In genomic region chr15:99719096-99719541, GRCh38 we compare ENCODE assay signal across 10 cellular contexts. TPM values are rescaled to one million over a fixed set of nuclear protein-coding genes. Genes with fewer than 3 reads are reported as not detected.
DNase-seq lines count a peak whose midpoint lies in the region; ATAC-seq, FAIRE-seq and TF ChIP-seq lines count a peak whose summit lies in the region.
"Had no signal": no experiment of that assay in that cellular context is flagged by ENCODE, and none has a peak within 500 bp of the region (broad histone marks: within the 10 kb centered on the region; RNA-seq: fewer than 3 reads in every experiment).

No MANE protein-coding gene starts in this region.

- CTCF ChIA-PET in IMR-90 (lab: Yijun Ruan, JAX), result interaction anchor here (0.5 to 0.8 kb wide), 2 partner anchors 15 to 959 kb away, joined by 3 to 6 read pairs; no protein-coding TSS in a partner anchor

- intact Hi-C loops in IMR-90 (cut with micrococcal nuclease), result no loop called here
- intact Hi-C loops in activated T-helper 1 cell treated with anti-CD3 and anti-CD28 coated beads, Interleukin-12 subunit alpha, Interleukin-12 subunit beta, Interleukin-2, Interleukin-4 antibody, amounts not matched to agents 30 ng/mL and 10 ng/mL and 1 ng/mL, durations not matched to agents 14 hours and 24 hours and 36 hours (cut with micrococcal nuclease), result loop anchor here (1.0 kb wide), 1 partner anchor 12 kb away; no protein-coding TSS in a partner anchor

- no peak overlapping the region for H2BK5ac ChIP-seq in IMR-90 (ENCODE audit: low read depth, low read length, poor library complexity, severe bottlenecking)

- POLR2A ChIA-PET in IMR-90 (lab: Charles Lee; ENCODE audit: unreplicated experiment), result no interaction called here

- H3K9me3 ChIP-seq in IMR-90 (ENCODE audit: control insufficient read depth, insufficient read depth, low read length) (no peaks in the 10 kb centered on the region), WERI-Rb-1 (ENCODE audit: severe bottlenecking) (no peaks in the 10 kb centered on the region), gastroesophageal sphincter (no peaks in the 10 kb centered on the region)
- H3K9me3 ChIP-seq: spleen had no signal

- no peak overlapping the region for H4K91ac ChIP-seq in IMR-90 (ENCODE audit: insufficient read depth, low read depth, low read length)

- WGBS in IMR-90 (ENCODE audit: extremely low coverage in 2 of 2, insufficient read length in 1 of 2), 2 experiments, result no CpG with 5 or more reads among the region's 5 CpGs
- 75 to 100% methylated on average over 4 to 5 of the region's 5 CpGs for WGBS in gastroesophageal sphincter (ENCODE audit: low coverage in 1 of 2), 2 donors

- no peak overlapping the region for H3K4me3 Mint-ChIP-seq in activated T-helper 1 cell treated with anti-CD3 and anti-CD28 coated beads, Interleukin-12 subunit alpha, Interleukin-12 subunit beta, Interleukin-2, Interleukin-4 antibody, amounts not matched to agents 30 ng/mL and 10 ng/mL and 1 ng/mL, durations not matched to agents 14 hours and 24 hours and 36 hours
- H3K4me3 Mint-ChIP-seq: brain had no signal

- TF ChIP-seq EP300 in gastroesophageal sphincter (IDR thresholded peaks at IDR 0.05), result no peak

- H3K4me2 ChIP-seq in IMR-90 (ENCODE audit: low read depth, low read length), result no peak overlapping the region; the same call in 1 of the 2 replicates

- no peak overlapping the region for H2BK120ac ChIP-seq in IMR-90 (ENCODE audit: low read depth, low read length)

- no peak overlapping the region for H4K5ac ChIP-seq in IMR-90 (ENCODE audit: low read depth, low read length)

- no TSS peak for BruUV-seq in IMR-90 (replicated peaks; lab: Mats Ljungman, UMichigan)

- H2AK9ac ChIP-seq in IMR-90 (replicated peaks; ENCODE audit: low read depth, low read length, poor library complexity), result no peak overlapping the region

- in situ Hi-C loops in IMR-90 (cut with MboI; ENCODE audit: low sequenced_read_pairs), result no loop called here

- no peak overlapping the region for H2BK20ac ChIP-seq in IMR-90 (ENCODE audit: low read depth, low read length)

- DNase-seq in GM12892 (ENCODE audit: insufficient read length) (peak; percentile 40), IMR-90 (peak; percentile 87), fibroblast of pulmonary artery (ENCODE audit: low read depth) (peak; percentile 53), WERI-Rb-1 (no peak), NCI-H1694 treated with DMSO at 0.1 percent for 48 hours (lab: John Stamatoyannopoulos, UW) (no peak)
- no peak for DNase-seq in activated T-helper 1 cell treated with anti-CD3 and anti-CD28 coated beads, Interleukin-12 subunit alpha, Interleukin-12 subunit beta, Interleukin-2, Interleukin-4 antibody, amounts not matched to agents 30 ng/mL and 10 ng/mL and 1 ng/mL, durations not matched to agents 14 hours and 24 hours and 36 hours (ENCODE audit: low spot score)
- DNase-seq: spleen had no signal

- no peak overlapping the region for H3K27ac Mint-ChIP-seq in activated T-helper 1 cell treated with anti-CD3 and anti-CD28 coated beads, Interleukin-12 subunit alpha, Interleukin-12 subunit beta, Interleukin-2, Interleukin-4 antibody, amounts not matched to agents 30 ng/mL and 10 ng/mL and 1 ng/mL, durations not matched to agents 14 hours and 24 hours and 36 hours

- TF ChIP-seq POLR2A in GM12892 (IDR thresholded peaks at IDR 0.05; ENCODE audit: low read depth, low read length) (no peak), IMR-90 (IDR thresholded peaks at IDR 0.05; ENCODE audit: low read depth, low read length) (no peak), gastroesophageal sphincter (IDR thresholded peaks at IDR 0.05) (no peak)

- no peaks in the 10 kb centered on the region; the same call in 1 of the 2 replicates for H4K20me1 ChIP-seq in IMR-90 (ENCODE audit: insufficient read depth, low read length)

- H3K18ac ChIP-seq in IMR-90 (ENCODE audit: low read depth, low read length), result no peak overlapping the region

- H2AK5ac ChIP-seq in IMR-90 (ENCODE audit: low read depth, low read length), result no peak overlapping the region

- no peak overlapping the region for H3K56ac ChIP-seq in IMR-90 (ENCODE audit: extremely low read depth, insufficient read depth, low read length)

- no peak overlapping the region for H2BK15ac ChIP-seq in IMR-90 (ENCODE audit: low read depth, low read length)

- dilution Hi-C loops in IMR-90 (cut with HindIII; ENCODE audit: low sequenced_read_pairs, unreplicated experiment), result no loop called here

- peaks cover 2% of the 10 kb centered on the region; the same call in 1 of the 2 replicates for H3K9me1 ChIP-seq in IMR-90 (ENCODE audit: insufficient read depth, low read length)

- H2AFZ ChIP-seq in IMR-90 (replicated peaks; ENCODE audit: low read length, poor library complexity), result no peak overlapping the region

- H3K27me3 ChIP-seq in IMR-90 (ENCODE audit: control insufficient read depth, insufficient read depth, low read length), result no peaks in the 10 kb centered on the region
- no peaks in the 10 kb centered on the region for H3K27me3 ChIP-seq in WERI-Rb-1 (ENCODE audit: insufficient read depth, low read depth, severe bottlenecking)
- no peaks in the 10 kb centered on the region for H3K27me3 ChIP-seq in gastroesophageal sphincter
- H3K27me3 ChIP-seq: spleen had no signal

- TF ChIP-seq CTCF in IMR-90 (conservative IDR thresholded peaks at IDR 0.05; ENCODE audit: low read depth, low read length) (no peak), fibroblast of pulmonary artery (IDR thresholded peaks at IDR 0.05; ENCODE audit: low read length, missing control alignments) (no peak), WERI-Rb-1 (IDR thresholded peaks at IDR 0.05; ENCODE audit: low read depth, low read length) (no peak), gastroesophageal sphincter (IDR thresholded peaks at IDR 0.05) (no peak)

- FAIRE-seq in GM12892 (lab: Jason Lieb, UNC), result peak; percentile 14

- H3K4me1 Mint-ChIP-seq in activated T-helper 1 cell treated with anti-CD3 and anti-CD28 coated beads, Interleukin-12 subunit alpha, Interleukin-12 subunit beta, Interleukin-2, Interleukin-4 antibody, amounts not matched to agents 30 ng/mL and 10 ng/mL and 1 ng/mL, durations not matched to agents 14 hours and 24 hours and 36 hours (ENCODE audit: low read depth), result peaks cover 33% of the 10 kb centered on the region

- no peaks in the 10 kb centered on the region for H3K9me3 Mint-ChIP-seq in activated T-helper 1 cell treated with anti-CD3 and anti-CD28 coated beads, Interleukin-12 subunit alpha, Interleukin-12 subunit beta, Interleukin-2, Interleukin-4 antibody, amounts not matched to agents 30 ng/mL and 10 ng/mL and 1 ng/mL, durations not matched to agents 14 hours and 24 hours and 36 hours

- H3K27ac ChIP-seq in IMR-90 (ENCODE audit: insufficient read depth, low read length) (no peak overlapping the region), WERI-Rb-1 (no peak overlapping the region), gastroesophageal sphincter (no peak overlapping the region)
- H3K27ac ChIP-seq: spleen had no signal

- H3K79me1 ChIP-seq in IMR-90 (ENCODE audit: low read depth in 1 of 2, low read length in 2 of 2), result no peaks in the 10 kb centered on the region; a peak in 1 of 4 replicates

- no peak overlapping the region for H3K14ac ChIP-seq in IMR-90 (replicated peaks; ENCODE audit: low read depth, low read length)

- H3K4me1 ChIP-seq in IMR-90 (ENCODE audit: control insufficient read depth, insufficient read depth, low read length) (no peaks in the 10 kb centered on the region; the same call in none of the 2 replicates), gastroesophageal sphincter (peaks cover 0 to 39% (median 18%) of the 10 kb centered on the region in 3 donors)

- peaks cover 9% of the 10 kb centered on the region for H3K36me3 Mint-ChIP-seq in activated T-helper 1 cell treated with anti-CD3 and anti-CD28 coated beads, Interleukin-12 subunit alpha, Interleukin-12 subunit beta, Interleukin-2, Interleukin-4 antibody, amounts not matched to agents 30 ng/mL and 10 ng/mL and 1 ng/mL, durations not matched to agents 14 hours and 24 hours and 36 hours (ENCODE audit: low read depth)

- H3K27me3 Mint-ChIP-seq in activated T-helper 1 cell treated with anti-CD3 and anti-CD28 coated beads, Interleukin-12 subunit alpha, Interleukin-12 subunit beta, Interleukin-2, Interleukin-4 antibody, amounts not matched to agents 30 ng/mL and 10 ng/mL and 1 ng/mL, durations not matched to agents 14 hours and 24 hours and 36 hours (ENCODE audit: insufficient read depth), result no peaks in the 10 kb centered on the region

- ATAC-seq in GM21576 (IDR thresholded peaks at IDR 0.05; ENCODE audit: unreplicated experiment) (peak; percentile 72), IMR-90 (ENCODE audit: low read depth) (peak; percentile 76), gastroesophageal sphincter (no peak)

- H3K23ac ChIP-seq in IMR-90 (ENCODE audit: low read depth, low read length), result no peak overlapping the region

- H3K9ac ChIP-seq in IMR-90 (ENCODE audit: low read depth, low read length), result no peak overlapping the region

- H3K4me3 ChIP-seq in IMR-90 (ENCODE audit: insufficient read depth, low read depth, low read length) (no peak overlapping the region), fibroblast of pulmonary artery (replicated peaks; ENCODE audit: low read depth, low read length) (no peak overlapping the region), WERI-Rb-1 (ENCODE audit: low read depth, low read length) (no peak overlapping the region), gastroesophageal sphincter (no peak overlapping the region)
- H3K4me3 ChIP-seq: spleen had no signal

- no peak overlapping the region for H3K4ac ChIP-seq in IMR-90 (ENCODE audit: low read depth, low read length)

- no peak for TF ChIP-seq RAD21 in IMR-90 (IDR thresholded peaks at IDR 0.05; ENCODE audit: low read length)

- peaks cover 8% of the 10 kb centered on the region for H3K36me3 ChIP-seq in IMR-90 (ENCODE audit: control insufficient read depth, insufficient read depth, low read length)
- peaks cover 12% of the 10 kb centered on the region for H3K36me3 ChIP-seq in WERI-Rb-1
- peaks cover 0 to 12% of the 10 kb centered on the region in 2 donors for H3K36me3 ChIP-seq in gastroesophageal sphincter

- H4K8ac ChIP-seq in IMR-90 (ENCODE audit: low read depth in 2 of 2, low read length in 2 of 2), result no peak overlapping the region

RNA-seq across cellular contexts. Expression of gene LYSMD4, which starts 14.1 kb away (rescaled TPM):
- polyA plus RNA-seq in GM12892 (2012; ENCODE audit: missing spikeins), result 4.9 TPM
- total RNA-seq in IMR-90 (2012; rRNA removed), result 4.5 and 5.6 TPM in 2 replicates
- polyA plus RNA-seq in IMR-90 (2012; rRNA removed), result 4.1 and 5.0 TPM in 2 replicates
- 2.7 and 4.6 TPM in 2 replicates for polyA plus RNA-seq in IMR-90 (2012; cell fraction: cytosol; rRNA removed)
- 20.1 and 24.3 TPM in 2 replicates for polyA plus RNA-seq in IMR-90 (2012; cell fraction: nucleus; rRNA removed; ENCODE audit: low replicate concordance)
- total RNA-seq in activated T-helper 1 cell treated with anti-CD3 and anti-CD28 coated beads, Interleukin-12 subunit alpha, Interleukin-12 subunit beta, Interleukin-2, Interleukin-4 antibody, amounts not matched to agents 30 ng/mL and 10 ng/mL and 1 ng/mL, durations not matched to agents 14 hours and 24 hours and 36 hours, result 10.1 and 10.3 TPM in 2 replicates
- 10 to 100 TPM in 3 of 4 donors, 1 to 10 TPM in 1; 7.6 to 18.7 (median 13.6) TPM for total RNA-seq in gastroesophageal sphincter

Comparison
In these comparisons a context has a peak if more than half of its experiments do, and no peak if none do; other contexts are left out.
1. DNase-seq: peak in GM12892 (single experiment), IMR-90 (single experiment) and fibroblast of pulmonary artery (single experiment); none in WERI-Rb-1 (single experiment), activated T-helper 1 cell treated with anti-CD3 and anti-CD28 coated beads, Interleukin-12 subunit alpha, Interleukin-12 subunit beta, Interleukin-2, Interleukin-4 antibody, amounts not matched to agents 30 ng/mL and 10 ng/mL and 1 ng/mL, durations not matched to agents 14 hours and 24 hours and 36 hours (single experiment) and NCI-H1694 treated with DMSO at 0.1 percent for 48 hours (single experiment).